ENCODE assay signal across 14 cellular contexts in the genomic region with DNA sequence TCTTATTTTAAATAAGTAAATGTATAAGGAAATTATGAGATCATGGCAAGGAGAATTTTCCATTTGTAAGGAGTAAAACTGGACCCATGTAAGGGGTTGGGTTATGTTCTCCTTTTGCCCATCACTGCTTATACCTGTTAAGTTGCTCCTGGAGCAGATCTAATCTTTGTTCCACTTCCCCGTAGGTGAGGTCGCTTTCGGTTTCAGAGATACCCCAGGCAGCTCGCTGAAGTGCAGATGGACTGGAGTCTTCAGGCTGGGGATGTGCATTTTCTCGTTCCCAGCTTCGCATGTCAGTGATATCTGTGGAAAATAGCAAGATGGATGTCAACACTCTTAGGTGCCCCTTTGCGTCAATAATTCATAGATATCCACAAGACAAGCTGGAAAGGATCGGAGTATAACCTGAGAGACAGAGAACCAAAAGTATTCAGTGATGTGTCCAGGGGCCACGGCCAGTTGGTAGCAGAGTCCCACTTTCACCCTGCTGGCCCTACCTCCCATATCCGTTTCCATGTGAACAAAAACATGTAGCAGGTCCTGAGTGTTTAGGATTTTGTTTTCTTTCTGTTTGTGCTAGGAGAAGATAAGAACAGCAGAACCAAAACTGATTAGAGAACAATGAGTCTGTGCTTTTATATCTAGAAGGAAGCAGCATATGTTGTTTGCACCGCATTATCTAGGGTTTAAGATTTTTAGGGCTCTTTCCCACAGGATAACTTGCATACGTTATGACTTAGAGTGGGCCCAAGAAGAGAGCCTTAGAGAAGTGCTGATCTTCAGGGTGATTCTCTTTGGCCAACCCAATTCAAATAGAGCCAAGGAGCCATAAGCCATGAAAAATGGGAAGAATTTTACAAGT. TPM values are rescaled to one million over a fixed set of nuclear protein-coding genes. Genes with fewer than 3 reads are reported as not detected.
A peak's percentile ranks its signal among the peaks of the same experiment; 100 is the strongest.
DNase-seq lines count a peak whose midpoint lies in the region; ATAC-seq and TF ChIP-seq lines count a peak whose summit lies in the region.
"Had no signal": no experiment of that assay in that cellular context is flagged by ENCODE, and none has a peak within 500 bp of the region (broad histone marks: within the 10 kb centered on the region; RNA-seq: fewer than 3 reads in every experiment).

No MANE protein-coding gene starts in this region.

- H3K79me2 ChIP-seq in OCI-LY3 (ENCODE audit: low read length) = no peaks in the 10 kb centered on the region
- H3K79me2 ChIP-seq in neural progenitor cell (ENCODE audit: low read depth) = no peaks in the 10 kb centered on the region

- WGBS in mesodermal cell (ENCODE audit: insufficient coverage in 2 of 2), 2 experiments = 95 to 99% methylated on average over 9 of the region's 12 CpGs

- H3K27ac Mint-ChIP-seq in T-helper 2 cell treated with Interferon-gamma antibody and Interleukin-4, amounts not matched to agents 5 μg/mL and 100 μg/mL, for 36 hours = no peak overlapping the region
- H3K27ac Mint-ChIP-seq in neural progenitor cell = no peak overlapping the region

- peak; percentile 74 for ATAC-seq in GM21367 (IDR thresholded peaks at IDR 0.05; ENCODE audit: unreplicated experiment)
- ATAC-seq: foreskin keratinocyte, left colon had no signal

- peaks cover 2% of the 10 kb centered on the region for H3K4me1 Mint-ChIP-seq in T-helper 2 cell treated with Interferon-gamma antibody and Interleukin-4, amounts not matched to agents 5 μg/mL and 100 μg/mL, for 36 hours (ENCODE audit: low read depth)
- peaks cover 9% of the 10 kb centered on the region for H3K4me1 Mint-ChIP-seq in neural progenitor cell

- H3K4me3 ChIP-seq in OCI-LY3 (ENCODE audit: low read length) (peak overlapping the region; percentile 78), mesodermal cell (ENCODE audit: extremely low read depth, insufficient read depth, low read length, poor library complexity, severe bottlenecking) (no peak overlapping the region), neural progenitor cell (no peak overlapping the region)
- H3K4me3 ChIP-seq: colonic mucosa had no signal

- no peaks in the 10 kb centered on the region for H3K9me3 Mint-ChIP-seq in T-helper 2 cell treated with Interferon-gamma antibody and Interleukin-4, amounts not matched to agents 5 μg/mL and 100 μg/mL, for 36 hours
- H3K9me3 Mint-ChIP-seq in neural progenitor cell = no peaks in the 10 kb centered on the region

- no peak for TF ChIP-seq CTCF in OCI-LY3 (IDR thresholded peaks at IDR 0.05; ENCODE audit: low read depth, low read length)
- TF ChIP-seq CTCF in neural progenitor cell (IDR thresholded peaks at IDR 0.05) = no peak

- no peaks in the 10 kb centered on the region for H3K36me3 Mint-ChIP-seq in T-helper 2 cell treated with Interferon-gamma antibody and Interleukin-4, amounts not matched to agents 5 μg/mL and 100 μg/mL, for 36 hours (ENCODE audit: low read depth)
- H3K36me3 Mint-ChIP-seq in neural progenitor cell = no peaks in the 10 kb centered on the region

- H3K36me3 ChIP-seq in OCI-LY3 (replicated peaks; ENCODE audit: low read depth, low read length) (no peaks in the 10 kb centered on the region), mesodermal cell (ENCODE audit: control insufficient read depth, insufficient read depth, low read length) (no peaks in the 10 kb centered on the region), neural progenitor cell (no peaks in the 10 kb centered on the region)
- H3K36me3 ChIP-seq: colonic mucosa, stomach had no signal

- 0 out of 2 replicates have a peak, but pooled peaks cover 3% of the 10 kb centered on the region for H3K27me3 ChIP-seq in OCI-LY3 (ENCODE audit: low read depth, low read length)
- no peaks in the 10 kb centered on the region for H3K27me3 ChIP-seq in neural progenitor cell
- H3K27me3 ChIP-seq: colonic mucosa, stomach had no signal

- H2AFZ ChIP-seq in OCI-LY3 (ENCODE audit: low read depth, low read length) = peak overlapping the region; percentile 70
- H2AFZ ChIP-seq in neural progenitor cell (replicated peaks) = no peak overlapping the region

- H3K4me2 ChIP-seq in OCI-LY3 (ENCODE audit: low read length) = peak overlapping the region; percentile 90
- H3K4me2 ChIP-seq in neural progenitor cell = no peak overlapping the region

- H3K9me3 ChIP-seq in OCI-LY3 (ENCODE audit: insufficient read depth, low read length) = no peaks in the 10 kb centered on the region
- no peaks in the 10 kb centered on the region for H3K9me3 ChIP-seq in mesodermal cell (ENCODE audit: control insufficient read depth, low read length)
- no peaks in the 10 kb centered on the region for H3K9me3 ChIP-seq in neural progenitor cell (ENCODE audit: low read depth)
- H3K9me3 ChIP-seq: colonic mucosa, stomach had no signal

- H3K4me1 ChIP-seq in OCI-LY3 (ENCODE audit: low read length) = peaks cover 24% of the 10 kb centered on the region
- H3K4me1 ChIP-seq in mesodermal cell (ENCODE audit: control insufficient read depth, insufficient read depth, low read length, poor library complexity, severe bottlenecking) = no peaks in the 10 kb centered on the region
- no peaks in the 10 kb centered on the region for H3K4me1 ChIP-seq in neural progenitor cell
- H3K4me1 ChIP-seq: colonic mucosa, foreskin keratinocyte had no signal

- H3K27me3 Mint-ChIP-seq in T-helper 2 cell treated with Interferon-gamma antibody and Interleukin-4, amounts not matched to agents 5 μg/mL and 100 μg/mL, for 36 hours (ENCODE audit: low read depth) = peaks cover 9% of the 10 kb centered on the region
- H3K27me3 Mint-ChIP-seq in neural progenitor cell (ENCODE audit: insufficient read depth, low read depth) = no peaks in the 10 kb centered on the region

- H3K27ac ChIP-seq in OCI-LY3 (ENCODE audit: low read length) = no peak overlapping the region
- peak overlapping the region; percentile 87 for H3K27ac ChIP-seq in mesodermal cell (ENCODE audit: low read depth, low read length, severe bottlenecking)
- H3K27ac ChIP-seq in neural progenitor cell = no peak overlapping the region
- H3K27ac ChIP-seq: colonic mucosa, foreskin keratinocyte, stomach had no signal

- H3F3A ChIP-seq in neural progenitor cell (ENCODE audit: low read depth) = no peaks in the 10 kb centered on the region

- peak overlapping the region; percentile 44 for H3K4me3 Mint-ChIP-seq in T-helper 2 cell treated with Interferon-gamma antibody and Interleukin-4, amounts not matched to agents 5 μg/mL and 100 μg/mL, for 36 hours
- H3K4me3 Mint-ChIP-seq in neural progenitor cell = no peak overlapping the region

- no peak for DNase-seq in T-helper 2 cell treated with Interferon-gamma antibody and Interleukin-4, amounts not matched to agents 5 μg/mL and 100 μg/mL, for 36 hours (ENCODE audit: low spot score)
- DNase-seq in T-helper 2 cell = no peak
- no peak for DNase-seq in RKO (ENCODE audit: low spot score)
- no peak for DNase-seq in HPDE6-E6E7 (ENCODE audit: extremely low spot score)
- DNase-seq in neural progenitor cell (ENCODE audit: low spot score) = no peak
- DNase-seq: colonic mucosa, foreskin keratinocyte, KG1, left colon, NCI-H2171 treated with DMSO at 0.1 percent for 48 hours, stomach had no signal

- H3K9ac ChIP-seq in OCI-LY3 (ENCODE audit: low read length) (peak overlapping the region; percentile 14; the same call in 1 of the 2 replicates), neural progenitor cell (no peak overlapping the region)

- no peaks in the 10 kb centered on the region for H4K20me1 ChIP-seq in OCI-LY3 (ENCODE audit: insufficient read depth, low read length)
- no peaks in the 10 kb centered on the region for H4K20me1 ChIP-seq in neural progenitor cell (ENCODE audit: low read depth)

RNA-seq across cellular contexts. Expression of a gene that starts 36.0 kb away (rescaled TPM):
- 16.1 TPM for polyA plus RNA-seq in mesodermal cell (2013, experiment 1 of 2)
- polyA plus RNA-seq in mesodermal cell (2013, experiment 2 of 2) = 14.4 TPM
- 63.2 and 64.8 TPM in 2 replicates for total RNA-seq in neural progenitor cell (ENCODE audit: low replicate concordance)
